Comparison of ENCODE assay signal across 1 cellular context in the genomic region with DNA sequence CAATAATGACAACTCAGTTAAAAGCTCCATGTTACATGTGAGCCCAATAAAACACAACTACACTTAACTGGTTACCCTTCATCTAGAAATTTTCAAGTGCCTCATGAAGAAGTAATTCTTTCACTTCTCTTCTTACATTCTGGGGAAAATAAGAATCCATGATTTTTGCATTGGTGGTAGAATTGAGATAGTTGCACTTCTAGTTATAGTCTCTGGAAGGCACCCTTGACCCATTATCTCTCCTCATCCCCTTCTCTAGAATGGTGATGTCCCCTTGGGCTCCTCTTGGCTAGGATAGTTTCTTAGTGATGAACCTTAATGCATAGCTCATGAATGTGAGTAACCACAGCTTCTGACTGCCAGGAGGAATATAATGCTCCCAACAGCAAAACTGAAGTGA.
TF ChIP-seq lines count a peak whose summit lies in the region.

No MANE protein-coding gene starts in this region.

TF ChIP-seq in GM23338, 12 proteins besides CTCF, POLR2A, EP300 and RAD21 (continued from another document):
- TF ChIP-seq, protein P1, sequence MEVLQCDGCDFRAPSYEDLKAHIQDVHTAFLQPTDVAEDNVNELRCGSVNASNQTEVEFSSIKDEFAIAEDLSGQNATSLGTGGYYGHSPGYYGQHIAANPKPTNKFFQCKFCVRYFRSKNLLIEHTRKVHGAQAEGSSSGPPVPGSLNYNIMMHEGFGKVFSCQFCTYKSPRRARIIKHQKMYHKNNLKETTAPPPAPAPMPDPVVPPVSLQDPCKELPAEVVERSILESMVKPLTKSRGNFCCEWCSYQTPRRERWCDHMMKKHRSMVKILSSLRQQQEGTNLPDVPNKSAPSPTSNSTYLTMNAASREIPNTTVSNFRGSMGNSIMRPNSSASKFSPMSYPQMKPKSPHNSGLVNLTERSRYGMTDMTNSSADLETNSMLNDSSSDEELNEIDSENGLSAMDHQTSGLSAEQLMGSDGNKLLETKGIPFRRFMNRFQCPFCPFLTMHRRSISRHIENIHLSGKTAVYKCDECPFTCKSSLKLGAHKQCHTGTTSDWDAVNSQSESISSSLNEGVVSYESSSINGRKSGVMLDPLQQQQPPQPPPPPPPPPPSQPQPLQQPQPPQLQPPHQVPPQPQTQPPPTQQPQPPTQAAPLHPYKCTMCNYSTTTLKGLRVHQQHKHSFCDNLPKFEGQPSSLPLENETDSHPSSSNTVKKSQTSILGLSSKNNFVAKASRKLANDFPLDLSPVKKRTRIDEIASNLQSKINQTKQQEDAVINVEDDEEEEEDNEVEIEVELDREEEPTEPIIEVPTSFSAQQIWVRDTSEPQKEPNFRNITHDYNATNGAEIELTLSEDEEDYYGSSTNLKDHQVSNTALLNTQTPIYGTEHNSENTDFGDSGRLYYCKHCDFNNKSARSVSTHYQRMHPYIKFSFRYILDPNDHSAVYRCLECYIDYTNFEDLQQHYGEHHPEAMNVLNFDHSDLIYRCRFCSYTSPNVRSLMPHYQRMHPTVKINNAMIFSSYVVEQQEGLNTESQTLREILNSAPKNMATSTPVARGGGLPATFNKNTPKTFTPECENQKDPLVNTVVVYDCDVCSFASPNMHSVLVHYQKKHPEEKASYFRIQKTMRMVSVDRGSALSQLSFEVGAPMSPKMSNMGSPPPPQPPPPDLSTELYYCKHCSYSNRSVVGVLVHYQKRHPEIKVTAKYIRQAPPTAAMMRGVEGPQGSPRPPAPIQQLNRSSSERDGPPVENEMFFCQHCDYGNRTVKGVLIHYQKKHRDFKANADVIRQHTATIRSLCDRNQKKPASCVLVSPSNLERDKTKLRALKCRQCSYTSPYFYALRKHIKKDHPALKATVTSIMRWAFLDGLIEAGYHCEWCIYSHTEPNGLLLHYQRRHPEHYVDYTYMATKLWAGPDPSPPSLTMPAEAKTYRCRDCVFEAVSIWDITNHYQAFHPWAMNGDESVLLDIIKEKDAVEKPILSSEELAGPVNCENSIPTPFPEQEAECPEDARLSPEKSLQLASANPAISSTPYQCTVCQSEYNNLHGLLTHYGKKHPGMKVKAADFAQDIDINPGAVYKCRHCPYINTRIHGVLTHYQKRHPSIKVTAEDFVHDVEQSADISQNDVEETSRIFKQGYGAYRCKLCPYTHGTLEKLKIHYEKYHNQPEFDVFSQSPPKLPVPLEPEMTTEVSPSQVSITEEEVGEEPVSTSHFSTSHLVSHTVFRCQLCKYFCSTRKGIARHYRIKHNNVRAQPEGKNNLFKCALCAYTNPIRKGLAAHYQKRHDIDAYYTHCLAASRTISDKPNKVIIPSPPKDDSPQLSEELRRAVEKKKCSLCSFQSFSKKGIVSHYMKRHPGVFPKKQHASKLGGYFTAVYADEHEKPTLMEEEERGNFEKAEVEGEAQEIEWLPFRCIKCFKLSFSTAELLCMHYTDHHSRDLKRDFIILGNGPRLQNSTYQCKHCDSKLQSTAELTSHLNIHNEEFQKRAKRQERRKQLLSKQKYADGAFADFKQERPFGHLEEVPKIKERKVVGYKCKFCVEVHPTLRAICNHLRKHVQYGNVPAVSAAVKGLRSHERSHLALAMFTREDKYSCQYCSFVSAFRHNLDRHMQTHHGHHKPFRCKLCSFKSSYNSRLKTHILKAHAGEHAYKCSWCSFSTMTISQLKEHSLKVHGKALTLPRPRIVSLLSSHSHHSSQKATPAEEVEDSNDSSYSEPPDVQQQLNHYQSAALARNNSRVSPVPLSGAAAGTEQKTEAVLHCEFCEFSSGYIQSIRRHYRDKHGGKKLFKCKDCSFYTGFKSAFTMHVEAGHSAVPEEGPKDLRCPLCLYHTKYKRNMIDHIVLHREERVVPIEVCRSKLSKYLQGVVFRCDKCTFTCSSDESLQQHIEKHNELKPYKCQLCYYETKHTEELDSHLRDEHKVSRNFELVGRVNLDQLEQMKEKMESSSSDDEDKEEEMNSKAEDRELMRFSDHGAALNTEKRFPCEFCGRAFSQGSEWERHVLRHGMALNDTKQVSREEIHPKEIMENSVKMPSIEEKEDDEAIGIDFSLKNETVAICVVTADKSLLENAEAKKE (CRISPR knock-in tag; IDR thresholded peaks at IDR 0.05) = no peak
- no peak for TF ChIP-seq NANOG (IDR thresholded peaks at IDR 0.05; ENCODE audit: borderline replicate concordance)
- no peak for TF ChIP-seq CREB1 (CRISPR knock-in tag; IDR thresholded peaks at IDR 0.05; ENCODE audit: low read depth)
- no peak for TF ChIP-seq ZNF114 (CRISPR knock-in tag; IDR thresholded peaks at IDR 0.05)
- TF ChIP-seq STAT1 (IDR thresholded peaks at IDR 0.05; ENCODE audit: unreplicated experiment) = no peak
- TF ChIP-seq ZNF331 (CRISPR knock-in tag; IDR thresholded peaks at IDR 0.05; ENCODE audit: low read depth) = no peak
- TF ChIP-seq JUNB (IDR thresholded peaks at IDR 0.05; ENCODE audit: unreplicated experiment) = no peak
TF ChIP-seq in GM23338: peak in this region for 0.
